ENCODE assay signal across 8 cellular contexts in genomic region chr2:96116424-96116878, GRCh38. TPM values are rescaled to one million over a fixed set of nuclear protein-coding genes. Genes with fewer than 3 reads are reported as not detected.
DNase-seq lines count a peak whose midpoint lies in the region; ATAC-seq and TF ChIP-seq lines count a peak whose summit lies in the region.

TSS of gene ADRA2B (minus strand) at chr2:96116571. CDS start at chr2:96116149, 422 bp downstream.

- CTCF ChIA-PET in RWPE1 (lab: Yijun Ruan, JAX) = interaction anchor here (0.6 to 3.6 kb wide), 16 partner anchors 9 to 124 kb away, joined by 3 to 27 read pairs (median 4); partner anchors contain the start of gene ASTL

- DNase-seq in NCI-H2029 (lab: John Stamatoyannopoulos, UW) = peak; percentile 15
- DNase-seq in NCI-H2029 treated with DMSO at 0.1 percent for 48 hours (lab: John Stamatoyannopoulos, UW) = no peak
- peak; percentile 74 for DNase-seq in RWPE1 (ENCODE audit: low spot score)
- peak in 1 of 2 donors; percentile 67 for DNase-seq in activated naive CD4-positive, alpha-beta T cell treated with anti-CD3 and anti-CD28 coated beads, Interleukin-2, amount 50 U/mL, for 72 hours (ENCODE audit: low spot score in 2 of 2)
- DNase-seq in stimulated activated CD4-positive, alpha-beta T cell treated with anti-CD3 and anti-CD28 coated beads, Interleukin-15, amount 100 ng/mL, for 1 hour (ENCODE audit: low read depth in 1 of 2, low spot score in 1 of 2) = peak; percentile 53 to 75
- DNase-seq in foreskin melanocyte = no peak

- peak within 1 kb of the TSS; percentile 55 for H3K4me3 ChIP-seq in iPS-15b (ENCODE audit: low read depth, low read length)

- H3K27me3 ChIP-seq in iPS-15b (ENCODE audit: control insufficient read depth, insufficient read depth, low read length) = peaks cover 36% of the 10 kb centered on the region

- H3K27ac ChIP-seq in RWPE1 = peak within 1 kb of the TSS; percentile 25; the same call in 1 of the 2 replicates

- peaks cover 4% of the 10 kb centered on the region for H3K4me1 ChIP-seq in iPS-15b (ENCODE audit: control insufficient read depth, insufficient read depth, low read length)

- POLR2A ChIA-PET in RWPE1 (lab: Yijun Ruan, JAX; ENCODE audit: low non-redundant PET) = no interaction called here

- ATAC-seq in HG03064 (IDR thresholded peaks at IDR 0.05; ENCODE audit: low read depth, unreplicated experiment) = peak; percentile 48
- ATAC-seq in activated naive CD4-positive, alpha-beta T cell treated with anti-CD3 and anti-CD28 coated beads, Interleukin-2, amount 50 U/mL, for 72 hours = peak; percentile 72 to 84

- H3K36me3 Mint-ChIP-seq in activated naive CD4-positive, alpha-beta T cell treated with anti-CD3 and anti-CD28 coated beads, Interleukin-2, amount 50 U/mL, for 72 hours = peaks cover 4 to 5% of the 10 kb centered on the region in 2 donors

- H3K9me3 Mint-ChIP-seq in activated naive CD4-positive, alpha-beta T cell treated with anti-CD3 and anti-CD28 coated beads, Interleukin-2, amount 50 U/mL, for 72 hours = no peaks in the 10 kb centered on the region

- no peaks in the 10 kb centered on the region for H3K36me3 ChIP-seq in iPS-15b (ENCODE audit: control insufficient read depth, insufficient read depth, low read length)

- H3K27ac Mint-ChIP-seq in activated naive CD4-positive, alpha-beta T cell treated with anti-CD3 and anti-CD28 coated beads, Interleukin-2, amount 50 U/mL, for 72 hours = no peak within 1 kb of the TSS

- H3K9ac ChIP-seq in iPS-15b (ENCODE audit: low read depth, low read length) = no peak within 1 kb of the TSS

- no peak for TF ChIP-seq CTCF in RWPE1 (conservative IDR thresholded peaks at IDR 0.05; ENCODE audit: low read depth)

- no peaks in the 10 kb centered on the region for H3K9me3 ChIP-seq in iPS-15b (ENCODE audit: control insufficient read depth, insufficient read depth, low read length)

RNA-seq across cellular contexts. Expression of gene ADRA2B, which starts in this region (rescaled TPM):
- under 1 TPM; 0.47 to 0.61 TPM for total RNA-seq in activated naive CD4-positive, alpha-beta T cell treated with anti-CD3 and anti-CD28 coated beads, Interleukin-2, amount 50 U/mL, for 72 hours

Comparison
In these comparisons a context has a peak if more than half of its experiments do, and no peak if none do; other contexts are left out.
1. DNase-seq: peak in NCI-H2029 (single experiment), RWPE1 (single experiment) and stimulated activated CD4-positive, alpha-beta T cell treated with anti-CD3 and anti-CD28 coated beads, Interleukin-15, amount 100 ng/mL, for 1 hour (2 of 2); none in NCI-H2029 treated with DMSO at 0.1 percent for 48 hours (single experiment) and foreskin melanocyte (single experiment).
2. Peak in ATAC-seq in activated naive CD4-positive, alpha-beta T cell treated with anti-CD3 and anti-CD28 coated beads, Interleukin-2, amount 50 U/mL, for 72 hours; RNA of the gene not detected or under 1 TPM.